In the genomic region with DNA sequence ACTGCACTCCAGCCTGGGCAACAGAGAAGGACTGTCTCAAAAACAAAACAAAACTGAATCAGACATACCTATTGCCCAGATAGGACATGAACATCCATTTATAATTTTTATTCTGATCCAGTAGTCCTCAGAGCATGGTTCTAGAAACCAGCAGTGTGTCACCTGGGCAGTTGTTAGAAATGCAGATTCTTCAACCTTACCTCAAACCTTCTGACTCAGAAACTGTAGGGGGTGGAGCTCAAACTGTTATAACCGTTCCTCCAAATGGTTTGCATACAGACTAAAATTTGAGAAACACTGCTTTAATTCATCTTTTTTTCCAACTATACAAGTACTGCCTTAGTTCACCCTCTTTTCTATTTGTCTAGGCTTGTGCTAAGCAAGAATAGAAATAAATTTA, we compare ENCODE assay signal across 2 cellular contexts.
TF ChIP-seq lines count a peak whose summit lies in the region.

No MANE protein-coding gene starts in this region.

TF ChIP-seq in HepG2, 621 proteins besides CTCF, POLR2A, EP300 and RAD21:
- TF ChIP-seq ZKSCAN8 (CRISPR knock-in tag; IDR thresholded peaks at IDR 0.05; ENCODE audit: borderline replicate concordance) (no peak), KMT2B (CRISPR knock-in tag; IDR thresholded peaks at IDR 0.05) (no peak), TBP (CRISPR knock-in tag; IDR thresholded peaks at IDR 0.05) (no peak), ATF7 (IDR thresholded peaks at IDR 0.05) (no peak), ATF7 (CRISPR knock-in tag; IDR thresholded peaks at IDR 0.05) (no peak), TAF1 (CRISPR knock-in tag; IDR thresholded peaks at IDR 0.05) (no peak), BCL6 (CRISPR knock-in tag; IDR thresholded peaks at IDR 0.05) (no peak), NRL (CRISPR knock-in tag; IDR thresholded peaks at IDR 0.05; ENCODE audit: borderline replicate concordance) (no peak), FOXM1 (CRISPR knock-in tag; IDR thresholded peaks at IDR 0.05) (no peak), XRCC5 (optimal IDR thresholded peaks at IDR 0.05; ENCODE audit: low read length) (no peak), NR3C1 (CRISPR knock-in tag; IDR thresholded peaks at IDR 0.05) (no peak)
- TF ChIP-seq, protein P1, sequence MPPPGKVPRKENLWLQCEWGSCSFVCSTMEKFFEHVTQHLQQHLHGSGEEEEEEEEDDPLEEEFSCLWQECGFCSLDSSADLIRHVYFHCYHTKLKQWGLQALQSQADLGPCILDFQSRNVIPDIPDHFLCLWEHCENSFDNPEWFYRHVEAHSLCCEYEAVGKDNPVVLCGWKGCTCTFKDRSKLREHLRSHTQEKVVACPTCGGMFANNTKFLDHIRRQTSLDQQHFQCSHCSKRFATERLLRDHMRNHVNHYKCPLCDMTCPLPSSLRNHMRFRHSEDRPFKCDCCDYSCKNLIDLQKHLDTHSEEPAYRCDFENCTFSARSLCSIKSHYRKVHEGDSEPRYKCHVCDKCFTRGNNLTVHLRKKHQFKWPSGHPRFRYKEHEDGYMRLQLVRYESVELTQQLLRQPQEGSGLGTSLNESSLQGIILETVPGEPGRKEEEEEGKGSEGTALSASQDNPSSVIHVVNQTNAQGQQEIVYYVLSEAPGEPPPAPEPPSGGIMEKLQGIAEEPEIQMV (CRISPR knock-in tag; IDR thresholded peaks at IDR 0.05; ENCODE audit: low read depth): no peak
- TF ChIP-seq, protein P2, sequence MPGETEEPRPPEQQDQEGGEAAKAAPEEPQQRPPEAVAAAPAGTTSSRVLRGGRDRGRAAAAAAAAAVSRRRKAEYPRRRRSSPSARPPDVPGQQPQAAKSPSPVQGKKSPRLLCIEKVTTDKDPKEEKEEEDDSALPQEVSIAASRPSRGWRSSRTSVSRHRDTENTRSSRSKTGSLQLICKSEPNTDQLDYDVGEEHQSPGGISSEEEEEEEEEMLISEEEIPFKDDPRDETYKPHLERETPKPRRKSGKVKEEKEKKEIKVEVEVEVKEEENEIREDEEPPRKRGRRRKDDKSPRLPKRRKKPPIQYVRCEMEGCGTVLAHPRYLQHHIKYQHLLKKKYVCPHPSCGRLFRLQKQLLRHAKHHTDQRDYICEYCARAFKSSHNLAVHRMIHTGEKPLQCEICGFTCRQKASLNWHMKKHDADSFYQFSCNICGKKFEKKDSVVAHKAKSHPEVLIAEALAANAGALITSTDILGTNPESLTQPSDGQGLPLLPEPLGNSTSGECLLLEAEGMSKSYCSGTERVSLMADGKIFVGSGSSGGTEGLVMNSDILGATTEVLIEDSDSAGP (CRISPR knock-in tag; IDR thresholded peaks at IDR 0.05; ENCODE audit: borderline replicate concordance): no peak
- TF ChIP-seq, protein P3, sequence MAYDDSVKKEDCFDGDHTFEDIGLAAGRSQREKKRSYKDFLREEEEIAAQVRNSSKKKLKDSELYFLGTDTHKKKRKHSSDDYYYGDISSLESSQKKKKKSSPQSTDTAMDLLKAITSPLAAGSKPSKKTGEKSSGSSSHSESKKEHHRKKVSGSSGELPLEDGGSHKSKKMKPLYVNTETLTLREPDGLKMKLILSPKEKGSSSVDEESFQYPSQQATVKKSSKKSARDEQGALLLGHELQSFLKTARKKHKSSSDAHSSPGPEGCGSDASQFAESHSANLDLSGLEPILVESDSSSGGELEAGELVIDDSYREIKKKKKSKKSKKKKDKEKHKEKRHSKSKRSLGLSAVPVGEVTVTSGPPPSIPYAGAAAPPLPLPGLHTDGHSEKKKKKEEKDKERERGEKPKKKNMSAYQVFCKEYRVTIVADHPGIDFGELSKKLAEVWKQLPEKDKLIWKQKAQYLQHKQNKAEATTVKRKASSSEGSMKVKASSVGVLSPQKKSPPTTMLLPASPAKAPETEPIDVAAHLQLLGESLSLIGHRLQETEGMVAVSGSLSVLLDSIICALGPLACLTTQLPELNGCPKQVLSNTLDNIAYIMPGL (CRISPR knock-in tag; IDR thresholded peaks at IDR 0.05; ENCODE audit: borderline replicate concordance in 1 of 2, low read depth in 1 of 2): no peak
- TF ChIP-seq, protein P4, sequence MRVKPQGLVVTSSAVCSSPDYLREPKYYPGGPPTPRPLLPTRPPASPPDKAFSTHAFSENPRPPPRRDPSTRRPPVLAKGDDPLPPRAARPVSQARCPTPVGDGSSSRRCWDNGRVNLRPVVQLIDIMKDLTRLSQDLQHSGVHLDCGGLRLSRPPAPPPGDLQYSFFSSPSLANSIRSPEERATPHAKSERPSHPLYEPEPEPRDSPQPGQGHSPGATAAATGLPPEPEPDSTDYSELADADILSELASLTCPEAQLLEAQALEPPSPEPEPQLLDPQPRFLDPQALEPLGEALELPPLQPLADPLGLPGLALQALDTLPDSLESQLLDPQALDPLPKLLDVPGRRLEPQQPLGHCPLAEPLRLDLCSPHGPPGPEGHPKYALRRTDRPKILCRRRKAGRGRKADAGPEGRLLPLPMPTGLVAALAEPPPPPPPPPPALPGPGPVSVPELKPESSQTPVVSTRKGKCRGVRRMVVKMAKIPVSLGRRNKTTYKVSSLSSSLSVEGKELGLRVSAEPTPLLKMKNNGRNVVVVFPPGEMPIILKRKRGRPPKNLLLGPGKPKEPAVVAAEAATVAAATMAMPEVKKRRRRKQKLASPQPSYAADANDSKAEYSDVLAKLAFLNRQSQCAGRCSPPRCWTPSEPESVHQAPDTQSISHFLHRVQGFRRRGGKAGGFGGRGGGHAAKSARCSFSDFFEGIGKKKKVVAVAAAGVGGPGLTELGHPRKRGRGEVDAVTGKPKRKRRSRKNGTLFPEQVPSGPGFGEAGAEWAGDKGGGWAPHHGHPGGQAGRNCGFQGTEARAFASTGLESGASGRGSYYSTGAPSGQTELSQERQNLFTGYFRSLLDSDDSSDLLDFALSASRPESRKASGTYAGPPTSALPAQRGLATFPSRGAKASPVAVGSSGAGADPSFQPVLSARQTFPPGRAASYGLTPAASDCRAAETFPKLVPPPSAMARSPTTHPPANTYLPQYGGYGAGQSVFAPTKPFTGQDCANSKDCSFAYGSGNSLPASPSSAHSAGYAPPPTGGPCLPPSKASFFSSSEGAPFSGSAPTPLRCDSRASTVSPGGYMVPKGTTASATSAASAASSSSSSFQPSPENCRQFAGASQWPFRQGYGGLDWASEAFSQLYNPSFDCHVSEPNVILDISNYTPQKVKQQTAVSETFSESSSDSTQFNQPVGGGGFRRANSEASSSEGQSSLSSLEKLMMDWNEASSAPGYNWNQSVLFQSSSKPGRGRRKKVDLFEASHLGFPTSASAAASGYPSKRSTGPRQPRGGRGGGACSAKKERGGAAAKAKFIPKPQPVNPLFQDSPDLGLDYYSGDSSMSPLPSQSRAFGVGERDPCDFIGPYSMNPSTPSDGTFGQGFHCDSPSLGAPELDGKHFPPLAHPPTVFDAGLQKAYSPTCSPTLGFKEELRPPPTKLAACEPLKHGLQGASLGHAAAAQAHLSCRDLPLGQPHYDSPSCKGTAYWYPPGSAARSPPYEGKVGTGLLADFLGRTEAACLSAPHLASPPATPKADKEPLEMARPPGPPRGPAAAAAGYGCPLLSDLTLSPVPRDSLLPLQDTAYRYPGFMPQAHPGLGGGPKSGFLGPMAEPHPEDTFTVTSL (CRISPR knock-in tag; IDR thresholded peaks at IDR 0.05; ENCODE audit: borderline replicate concordance): no peak
TF ChIP-seq in HepG2: peak in this region for 0.

TF ChIP-seq in SK-N-SH, 30 proteins besides CTCF, POLR2A, EP300 and RAD21:
- TF ChIP-seq, protein P5, sequence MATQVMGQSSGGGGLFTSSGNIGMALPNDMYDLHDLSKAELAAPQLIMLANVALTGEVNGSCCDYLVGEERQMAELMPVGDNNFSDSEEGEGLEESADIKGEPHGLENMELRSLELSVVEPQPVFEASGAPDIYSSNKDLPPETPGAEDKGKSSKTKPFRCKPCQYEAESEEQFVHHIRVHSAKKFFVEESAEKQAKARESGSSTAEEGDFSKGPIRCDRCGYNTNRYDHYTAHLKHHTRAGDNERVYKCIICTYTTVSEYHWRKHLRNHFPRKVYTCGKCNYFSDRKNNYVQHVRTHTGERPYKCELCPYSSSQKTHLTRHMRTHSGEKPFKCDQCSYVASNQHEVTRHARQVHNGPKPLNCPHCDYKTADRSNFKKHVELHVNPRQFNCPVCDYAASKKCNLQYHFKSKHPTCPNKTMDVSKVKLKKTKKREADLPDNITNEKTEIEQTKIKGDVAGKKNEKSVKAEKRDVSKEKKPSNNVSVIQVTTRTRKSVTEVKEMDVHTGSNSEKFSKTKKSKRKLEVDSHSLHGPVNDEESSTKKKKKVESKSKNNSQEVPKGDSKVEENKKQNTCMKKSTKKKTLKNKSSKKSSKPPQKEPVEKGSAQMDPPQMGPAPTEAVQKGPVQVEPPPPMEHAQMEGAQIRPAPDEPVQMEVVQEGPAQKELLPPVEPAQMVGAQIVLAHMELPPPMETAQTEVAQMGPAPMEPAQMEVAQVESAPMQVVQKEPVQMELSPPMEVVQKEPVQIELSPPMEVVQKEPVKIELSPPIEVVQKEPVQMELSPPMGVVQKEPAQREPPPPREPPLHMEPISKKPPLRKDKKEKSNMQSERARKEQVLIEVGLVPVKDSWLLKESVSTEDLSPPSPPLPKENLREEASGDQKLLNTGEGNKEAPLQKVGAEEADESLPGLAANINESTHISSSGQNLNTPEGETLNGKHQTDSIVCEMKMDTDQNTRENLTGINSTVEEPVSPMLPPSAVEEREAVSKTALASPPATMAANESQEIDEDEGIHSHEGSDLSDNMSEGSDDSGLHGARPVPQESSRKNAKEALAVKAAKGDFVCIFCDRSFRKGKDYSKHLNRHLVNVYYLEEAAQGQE (IDR thresholded peaks at IDR 0.05; ENCODE audit: low read depth, low read length): no peak
- no peak for TF ChIP-seq NFIC (IDR thresholded peaks at IDR 0.05; ENCODE audit: borderline replicate concordance)
- TF ChIP-seq POLR2AphosphoS5 (IDR thresholded peaks at IDR 0.05; ENCODE audit: low read depth, low read length): no peak
- no peak for TF ChIP-seq NRF1 (IDR thresholded peaks at IDR 0.05; ENCODE audit: low read depth, low read length)
- no peak for TF ChIP-seq RXRA (IDR thresholded peaks at IDR 0.05; ENCODE audit: borderline replicate concordance, low read depth)
- TF ChIP-seq RFX5 (IDR thresholded peaks at IDR 0.05; ENCODE audit: low read length): no peak
- no peak for TF ChIP-seq GABPA (IDR thresholded peaks at IDR 0.05; ENCODE audit: low read depth)
- TF ChIP-seq, protein P6, sequence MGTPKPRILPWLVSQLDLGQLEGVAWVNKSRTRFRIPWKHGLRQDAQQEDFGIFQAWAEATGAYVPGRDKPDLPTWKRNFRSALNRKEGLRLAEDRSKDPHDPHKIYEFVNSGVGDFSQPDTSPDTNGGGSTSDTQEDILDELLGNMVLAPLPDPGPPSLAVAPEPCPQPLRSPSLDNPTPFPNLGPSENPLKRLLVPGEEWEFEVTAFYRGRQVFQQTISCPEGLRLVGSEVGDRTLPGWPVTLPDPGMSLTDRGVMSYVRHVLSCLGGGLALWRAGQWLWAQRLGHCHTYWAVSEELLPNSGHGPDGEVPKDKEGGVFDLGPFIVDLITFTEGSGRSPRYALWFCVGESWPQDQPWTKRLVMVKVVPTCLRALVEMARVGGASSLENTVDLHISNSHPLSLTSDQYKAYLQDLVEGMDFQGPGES (IDR thresholded peaks at IDR 0.05; ENCODE audit: low read depth, low read length): no peak
- no peak for TF ChIP-seq JUND (IDR thresholded peaks at IDR 0.05)
- no peak for TF ChIP-seq GATA2 (CRISPR knock-in tag; IDR thresholded peaks at IDR 0.05)
- TF ChIP-seq SIN3A (IDR thresholded peaks at IDR 0.05; ENCODE audit: borderline replicate concordance, low read depth, low read length): no peak
- no peak for TF ChIP-seq FOXJ3 (CRISPR knock-in tag; IDR thresholded peaks at IDR 0.05)
